In the genomic region with DNA sequence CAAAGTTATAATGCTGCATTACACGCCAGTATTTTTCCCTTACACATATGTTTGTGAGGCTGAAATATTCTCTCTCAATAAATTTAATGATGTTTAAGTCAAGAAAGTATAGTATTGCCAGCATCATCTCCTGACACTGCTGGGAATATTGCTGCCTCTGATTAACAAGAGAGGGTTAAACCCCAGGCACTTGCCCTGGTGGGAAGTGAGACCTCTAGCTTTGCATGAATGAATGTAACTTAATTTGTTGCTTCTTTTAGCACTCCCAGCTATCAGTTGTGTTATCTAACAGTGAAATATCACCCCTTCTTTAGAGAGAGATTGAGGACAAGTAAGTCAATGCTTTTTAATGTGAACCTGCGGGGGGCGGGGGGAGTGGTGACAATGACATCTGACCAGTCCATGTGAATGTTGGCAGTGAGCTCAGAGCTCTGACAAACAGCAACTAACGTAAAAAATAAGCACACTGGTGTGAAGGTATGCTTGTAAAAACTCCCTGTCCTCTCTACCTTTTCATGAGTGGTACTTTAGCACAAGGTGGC, we compare ENCODE assay signal across 18 cellular contexts. TPM values are rescaled to one million over a fixed set of nuclear protein-coding genes. Genes with fewer than 3 reads are reported as not detected.
"Had no signal": no experiment of that assay in that cellular context is flagged by ENCODE, and none has a peak within 500 bp of the region (broad histone marks: within the 10 kb centered on the region; RNA-seq: fewer than 3 reads in every experiment).

No MANE protein-coding gene starts in this region.

- H3K4me1 Mint-ChIP-seq: activated CD4-positive, alpha-beta memory T cell treated with anti-CD3 and anti-CD28 coated beads, Interleukin-2, amount 10 ng/mL, durations not matched to agents 7 days and 5 days had no signal

- H3K9me3 Mint-ChIP-seq: activated CD4-positive, alpha-beta memory T cell treated with anti-CD3 and anti-CD28 coated beads, Interleukin-2, amount 10 ng/mL, durations not matched to agents 7 days and 5 days; stimulated activated naive B cell treated with anti-CD40 and anti-IgM and Interleukin-4, amounts not matched to agents 10 μg/mL and 1 μg/mL and 100 μg/mL, for 72 hours had no signal

- H3K36me3 ChIP-seq: prostate gland, spleen, transverse colon had no signal

- DNase-seq: activated CD4-positive, alpha-beta memory T cell treated with anti-CD3 and anti-CD28 coated beads, Interleukin-2, amount 10 ng/mL, durations not matched to agents 7 days and 5 days; activated gamma-delta T cell treated with Interleukin-2 at 50 U/mL for 16 hours; activated naive CD8-positive, alpha-beta T cell treated with anti-CD3 and anti-CD28 coated beads for 36 hours; activated T-cell treated with anti-CD3 and anti-CD28 coated beads, Interleukin-2, amount 50 U/mL, for 48 hours; naive thymus-derived CD4-positive, alpha-beta T cell; spleen; stimulated activated CD4-positive, alpha-beta T cell treated with anti-CD3 and anti-CD28 coated beads, Interleukin-1b, Interleukin-23, amount 100 ng/mL, for 48 hours; stimulated activated naive B cell treated with anti-CD40 and anti-IgM and Interleukin-4, amounts not matched to agents 10 μg/mL and 1 μg/mL and 100 μg/mL, for 72 hours; substantia nigra; T-helper 9 cell had no signal

- H3K9me3 ChIP-seq: prostate gland, transverse colon had no signal

- H3K27ac ChIP-seq: prostate gland, spleen had no signal

- H3K4me3 Mint-ChIP-seq: activated CD4-positive, alpha-beta memory T cell treated with anti-CD3 and anti-CD28 coated beads, Interleukin-2, amount 10 ng/mL, durations not matched to agents 7 days and 5 days; activated naive CD8-positive, alpha-beta T cell treated with anti-CD3 and anti-CD28 coated beads for 36 hours; naive thymus-derived CD4-positive, alpha-beta T cell; stimulated activated naive B cell treated with anti-CD40 and anti-IgM and Interleukin-4, amounts not matched to agents 10 μg/mL and 1 μg/mL and 100 μg/mL, for 72 hours had no signal

- H3K4me3 ChIP-seq: lung, prostate gland, spleen, transverse colon had no signal

- H3K27ac Mint-ChIP-seq: activated CD4-positive, alpha-beta memory T cell treated with anti-CD3 and anti-CD28 coated beads, Interleukin-2, amount 10 ng/mL, durations not matched to agents 7 days and 5 days; activated naive CD8-positive, alpha-beta T cell treated with anti-CD3 and anti-CD28 coated beads for 36 hours; naive thymus-derived CD4-positive, alpha-beta T cell; stimulated activated naive B cell treated with anti-CD40 and anti-IgM and Interleukin-4, amounts not matched to agents 10 μg/mL and 1 μg/mL and 100 μg/mL, for 72 hours had no signal

- ATAC-seq: esophagus mucosa; naive thymus-derived CD4-positive, alpha-beta T cell; sciatic nerve; stimulated activated naive B cell treated with anti-CD40 and anti-IgM and Interleukin-4, amounts not matched to agents 10 μg/mL and 1 μg/mL and 100 μg/mL, for 72 hours had no signal

RNA-seq across cellular contexts. Expression of gene FOXA2, which starts 9.8 kb away (rescaled TPM):
- total RNA-seq: activated CD4-positive, alpha-beta memory T cell treated with anti-CD3 and anti-CD28 coated beads, Interleukin-2, amount 10 ng/mL, durations not matched to agents 7 days and 5 days; activated naive CD8-positive, alpha-beta T cell treated with anti-CD3 and anti-CD28 coated beads for 36 hours; chondrocyte; dermis microvascular lymphatic vessel endothelial cell; glomerular endothelial cell; naive thymus-derived CD4-positive, alpha-beta T cell; sciatic nerve; spleen had no signal
- polyA plus RNA-seq: naive thymus-derived CD4-positive, alpha-beta T cell; spleen had no signal
